Comparison of ENCODE assay signal across 1 cellular context in genomic region chr6:52391599-52391998, GRCh38.
TF ChIP-seq lines count a peak whose summit lies in the region.

No MANE protein-coding gene starts in this region.

TF ChIP-seq in GM12878, 131 proteins besides CTCF, POLR2A, EP300 and RAD21:
- TF ChIP-seq MLLT1 (IDR thresholded peaks at IDR 0.05) (no peak), ZBTB4 (CRISPR knock-in tag; IDR thresholded peaks at IDR 0.05) (no peak), ZBTB40 (IDR thresholded peaks at IDR 0.05; ENCODE audit: borderline replicate concordance) (no peak), BMI1 (IDR thresholded peaks at IDR 0.05; ENCODE audit: borderline replicate concordance) (no peak), SIN3A (IDR thresholded peaks at IDR 0.05; ENCODE audit: low read depth, low read length) (no peak), IKZF1 (conservative IDR thresholded peaks at IDR 0.05) (no peak), JUNB (IDR thresholded peaks at IDR 0.05) (no peak), USF1 (IDR thresholded peaks at IDR 0.05; ENCODE audit: borderline replicate concordance, extremely low read length, insufficient read depth, low read depth, low read length) (no peak), SUZ12 (IDR thresholded peaks at IDR 0.05; ENCODE audit: unreplicated experiment) (no peak), SIX5 (IDR thresholded peaks at IDR 0.05; ENCODE audit: low read depth, low read length, severe bottlenecking) (no peak)
